Comparison of ENCODE assay signal across 16 cellular contexts in the genomic region with DNA sequence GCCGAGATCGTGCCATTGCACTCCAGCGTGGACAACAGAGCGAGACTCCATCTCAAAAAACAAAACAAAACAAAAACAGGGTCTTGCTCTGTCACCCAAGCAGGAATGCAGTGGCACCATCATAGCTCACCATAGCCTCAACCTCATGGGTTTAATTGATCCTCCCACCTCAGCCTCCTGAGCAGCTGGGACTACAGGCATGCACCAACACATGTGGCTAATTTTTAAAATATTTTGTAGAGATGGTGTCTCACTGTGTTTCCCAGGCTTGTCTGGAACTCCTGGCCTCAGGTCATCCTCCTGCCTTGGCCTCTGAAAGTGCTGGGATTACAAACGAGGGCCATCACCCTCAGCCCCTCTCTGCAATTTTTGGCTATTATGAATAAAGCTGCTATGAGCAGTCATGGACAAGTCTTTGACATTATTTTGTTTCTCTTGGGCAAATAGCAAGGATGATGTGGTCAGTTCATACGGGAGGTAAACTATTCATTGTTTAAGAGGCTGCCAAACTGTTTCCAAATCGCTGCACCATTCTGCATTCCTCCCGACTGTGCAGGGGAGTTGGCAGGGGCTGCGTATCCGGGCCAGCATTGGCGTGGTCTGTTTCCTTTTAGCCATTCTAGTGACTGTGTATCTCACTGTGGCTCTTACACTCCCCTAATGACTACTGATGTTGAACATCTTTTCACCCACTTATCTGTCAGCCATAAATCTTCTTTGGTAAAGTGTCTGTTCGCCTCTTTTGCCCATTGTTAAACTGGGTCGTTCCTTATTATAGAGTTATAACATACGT. TPM values are rescaled to one million over a fixed set of nuclear protein-coding genes. Genes with fewer than 3 reads are reported as not detected.
DNase-seq lines count a peak whose midpoint lies in the region; ATAC-seq and TF ChIP-seq lines count a peak whose summit lies in the region.
"Had no signal": no experiment of that assay in that cellular context is flagged by ENCODE, and none has a peak within 500 bp of the region (broad histone marks: within the 10 kb centered on the region; RNA-seq: fewer than 3 reads in every experiment).

No MANE protein-coding gene starts in this region.

- H3K36me3 ChIP-seq in RWPE2 (ENCODE audit: low read depth) (no peaks in the 10 kb centered on the region), stomach (no peaks in the 10 kb centered on the region), gastrocnemius medialis (no peaks in the 10 kb centered on the region)
- H3K36me3 ChIP-seq: prostate gland, thoracic aorta had no signal

- intact Hi-C loops in stomach (cut with DNase I; ENCODE audit: low total_unique reads) = no loop called here
- intact Hi-C loops in gastrocnemius medialis (cut with DNase I; ENCODE audit: low total_unique reads) = no loop called here

- H3K4me3 ChIP-seq in RWPE2 (ENCODE audit: severe bottlenecking) = no peak overlapping the region
- H3K4me3 ChIP-seq in fibroblast of pulmonary artery (replicated peaks; ENCODE audit: low read depth, low read length) = no peak overlapping the region
- no peak overlapping the region for H3K4me3 ChIP-seq in stomach
- no peak overlapping the region for H3K4me3 ChIP-seq in gastrocnemius medialis
- H3K4me3 ChIP-seq: prostate gland, thoracic aorta had no signal

- no peaks in the 10 kb centered on the region for H3K4me1 ChIP-seq in RWPE2 (ENCODE audit: insufficient read depth, poor library complexity, severe bottlenecking)
- H3K4me1 ChIP-seq in stomach = no peaks in the 10 kb centered on the region
- no peaks in the 10 kb centered on the region for H3K4me1 ChIP-seq in gastrocnemius medialis

- in situ Hi-C loops in gastrocnemius medialis (cut with MboI; ENCODE audit: low sequenced_read_pairs in 4 of 4) (no loop called here), G401 (cut with HindIII; ENCODE audit: low sequenced_read_pairs) (no loop called here)

- H3K9me3 ChIP-seq in RWPE2 (ENCODE audit: severe bottlenecking) (no peaks in the 10 kb centered on the region), stomach (no peaks in the 10 kb centered on the region), gastrocnemius medialis (no peaks in the 10 kb centered on the region)
- H3K9me3 ChIP-seq: prostate gland, thoracic aorta had no signal

- no peak for TF ChIP-seq EP300 in stomach (IDR thresholded peaks at IDR 0.05)

- TF ChIP-seq CTCF in RWPE2 (IDR thresholded peaks at IDR 0.05; ENCODE audit: poor library complexity, severe bottlenecking) (no peak), fibroblast of pulmonary artery (IDR thresholded peaks at IDR 0.05; ENCODE audit: low read length, missing control alignments) (no peak), stomach (IDR thresholded peaks at IDR 0.05) (no peak), gastrocnemius medialis (IDR thresholded peaks at IDR 0.05 in 4 of 5, conservative IDR thresholded peaks at IDR 0.05 in 1 of 5) (no peak)

- ATAC-seq in RWPE2 (ENCODE audit: low read depth) (no peak), gastrocnemius medialis (no peak)
- ATAC-seq: PC-3 had no signal

- WGBS in stomach, 5 donors = 65 to 77% (median 70%) methylated on average over 14 of the region's 14 CpGs

- peak; percentile 39 for DNase-seq in HCEC 1CT
- DNase-seq in RWPE2 (ENCODE audit: low spot score) = peak; percentile 2
- peak; percentile 93 for DNase-seq in fibroblast of pulmonary artery (ENCODE audit: low read depth)
- peak; percentile 11 for DNase-seq in stomach
- DNase-seq in gastrocnemius medialis = no peak
- DNase-seq in G401 (ENCODE audit: low spot score) = no peak
- no peak for DNase-seq in 8988T
- DNase-seq: activated naive CD4-positive, alpha-beta T cell treated with anti-CD3 and anti-CD28 coated beads for 36 hours; caudate nucleus; GDM1; hippocampal formation; NCI-H1092 treated with DMSO at 0.1 percent for 48 hours; PC-3; SW 1271 had no signal

- TF ChIP-seq POLR2A in stomach (IDR thresholded peaks at IDR 0.05) (no peak), gastrocnemius medialis (IDR thresholded peaks at IDR 0.05) (no peak)

- no peak overlapping the region for H3K27ac ChIP-seq in RWPE2 (ENCODE audit: poor library complexity, severe bottlenecking)
- no peak overlapping the region for H3K27ac ChIP-seq in stomach
- H3K27ac ChIP-seq in gastrocnemius medialis = no peak overlapping the region
- H3K27ac ChIP-seq: thoracic aorta had no signal

- H3K27me3 ChIP-seq in RWPE2 (ENCODE audit: insufficient read depth, poor library complexity, severe bottlenecking) = no peaks in the 10 kb centered on the region
- peaks cover 0 to 27% (median 0%) of the 10 kb centered on the region in 3 donors for H3K27me3 ChIP-seq in stomach
- H3K27me3 ChIP-seq in gastrocnemius medialis = no peaks in the 10 kb centered on the region

RNA-seq across cellular contexts. Expression of a gene that starts 21.1 kb away (rescaled TPM):
- total RNA-seq in stomach = 10 to 100 TPM; 17.5 to 78.2 (median 49.7) TPM
- 10 to 100 TPM; 47.3 to 61.0 (median 48.7) TPM for polyA plus RNA-seq in stomach
- total RNA-seq in gastrocnemius medialis = 10 to 100 TPM; 27.4 to 32.8 (median 30.0) TPM
- 239 and 247 TPM in 2 replicates for total RNA-seq in G401 (2014; rRNA removed; shearing (Covaris generic))

RNA-seq across cellular contexts. Expression of a gene that starts 24.5 kb away (rescaled TPM):
- total RNA-seq in stomach = 10 to 100 TPM; 15.2 to 63.4 (median 27.2) TPM
- 10 to 100 TPM in 2 of 3 donors, 1 to 10 TPM in 1; 9.6 to 22.2 (median 21.4) TPM for polyA plus RNA-seq in stomach
- total RNA-seq in gastrocnemius medialis = 10 to 100 TPM; 39.2 to 72.3 (median 70.1) TPM
- total RNA-seq in G401 (2014; rRNA removed; shearing (Covaris generic)) = 41.7 and 43.5 TPM in 2 replicates

RNA-seq across cellular contexts. Expression of a gene that starts 44.0 kb away (rescaled TPM):
- total RNA-seq in stomach = 1 to 10 TPM in 2 of 5 donors, not detected in 3; 2.7 to 3.9 TPM
- polyA plus RNA-seq in stomach = 10 to 100 TPM in 1 of 3 donors, under 1 TPM in 1, not detected in 1; 0.12 to 10.5 TPM
- total RNA-seq in gastrocnemius medialis = not detected
- 0.44 TPM in 1 of 2 replicates, not detected in the other for total RNA-seq in G401 (2014; rRNA removed; shearing (Covaris generic))
- total RNA-seq: activated naive CD4-positive, alpha-beta T cell treated with anti-CD3 and anti-CD28 coated beads for 36 hours; thoracic aorta had no signal

Comparison
In these comparisons a context has a peak if more than half of its experiments do, and no peak if none do; other contexts are left out.
1. DNase-seq: peak in HCEC 1CT (single experiment), RWPE2 (single experiment), fibroblast of pulmonary artery (single experiment) and stomach (single experiment); none in gastrocnemius medialis (0 of 2), G401 (single experiment) and 8988T (single experiment).